15 cellular contexts compared by ENCODE assay signal in genomic region chr10:24439935-24440334, GRCh38.
DNase-seq lines count a peak whose midpoint lies in the region; ATAC-seq lines count a peak whose summit lies in the region.
"Had no signal": no experiment of that assay in that cellular context is flagged by ENCODE, and none has a peak within 500 bp of the region (broad histone marks: within the 10 kb centered on the region; RNA-seq: fewer than 3 reads in every experiment).

No MANE protein-coding gene starts in this region.

- no peaks in the 10 kb centered on the region for H3K27me3 ChIP-seq in skeletal muscle tissue (ENCODE audit: control insufficient read depth in 3 of 3, insufficient read depth in 3 of 3, low read length in 3 of 3)

- H3K4me3 ChIP-seq in skeletal muscle tissue (ENCODE audit: low read length in 3 of 3) = no peak overlapping the region

- peak; percentile 27 for ATAC-seq in left ventricle myocardium superior
- ATAC-seq in HG03175 (IDR thresholded peaks at IDR 0.05; ENCODE audit: unreplicated experiment) = no peak
- no peak for ATAC-seq in sciatic nerve
- no peak for ATAC-seq in HG03469 (IDR thresholded peaks at IDR 0.05; ENCODE audit: unreplicated experiment)
- ATAC-seq: PC-3 had no signal

- DNase-seq in left ventricle myocardium superior = no peak
- no peak for DNase-seq in cardiac septum (ENCODE audit: low spot score)
- peak; percentile 35 for DNase-seq in fibroblast of peridontal ligament (ENCODE audit: extremely low read depth)
- no peak for DNase-seq in sciatic nerve (ENCODE audit: low spot score)
- DNase-seq in NCI-H187 (lab: John Stamatoyannopoulos, UW) = no peak
- DNase-seq: 8988T, COR-L47, H7, NCI-H1048, NCI-H2107, NCI-H345, PC-3 had no signal

- peaks cover 0 to 18% (median 10%) of the 10 kb centered on the region in 3 donors for H3K36me3 ChIP-seq in skeletal muscle tissue (ENCODE audit: control insufficient read depth in 3 of 3, insufficient read depth in 3 of 3, low read length in 3 of 3)

- H3K4me1 ChIP-seq in skeletal muscle tissue (ENCODE audit: control insufficient read depth in 3 of 3, insufficient read depth in 3 of 3, low read length in 3 of 3) = peaks cover 7 to 13% (median 12%) of the 10 kb centered on the region in 3 donors

- H3K9ac ChIP-seq in skeletal muscle tissue (ENCODE audit: low read depth in 1 of 3, low read length in 3 of 3) = no peak overlapping the region

- H3K27ac ChIP-seq in skeletal muscle tissue (ENCODE audit: low read depth, low read length) = peak overlapping the region; percentile 0

- H3K9me3 ChIP-seq in skeletal muscle tissue (ENCODE audit: control insufficient read depth in 3 of 3, low read length in 3 of 3) = no peaks in the 10 kb centered on the region

- intact Hi-C loops in left ventricle myocardium superior (cut with micrococcal nuclease) (loop anchor here (10.0 kb wide), 1 partner anchor 65 kb away; no protein-coding TSS in a partner anchor), cardiac septum (cut with DNase I) (no loop called here), sciatic nerve (cut with DNase I) (no loop called here)
